ENCODE assay signal across 2 cellular contexts in the genomic region with DNA sequence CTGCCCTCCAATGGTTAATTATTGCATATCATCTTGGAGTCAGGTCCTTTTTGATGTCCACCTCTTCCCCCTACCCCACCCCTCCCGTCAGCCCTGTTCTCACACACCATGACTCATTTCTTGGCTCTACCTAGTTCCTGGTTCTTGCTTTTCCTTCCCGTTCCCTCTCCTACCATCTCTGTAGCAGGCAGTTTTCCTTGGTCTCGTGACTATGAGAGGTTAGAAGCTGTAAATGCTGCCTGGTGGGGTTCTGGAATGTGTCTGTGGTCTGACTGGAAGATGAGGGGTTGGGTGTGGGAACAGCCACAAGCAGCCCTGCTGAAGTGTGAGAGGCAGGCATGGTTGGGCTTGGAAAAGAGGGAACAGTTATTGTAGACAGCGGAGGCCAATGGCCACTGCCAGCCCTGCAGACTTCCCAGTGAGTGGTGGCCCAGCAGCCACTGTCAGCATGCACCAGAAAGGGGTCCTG.
TF ChIP-seq lines count a peak whose summit lies in the region.

No MANE protein-coding gene starts in this region.

TF ChIP-seq in GM23338, 12 proteins besides CTCF, POLR2A, EP300 and RAD21 (continues in another document):
- TF ChIP-seq, protein P1, sequence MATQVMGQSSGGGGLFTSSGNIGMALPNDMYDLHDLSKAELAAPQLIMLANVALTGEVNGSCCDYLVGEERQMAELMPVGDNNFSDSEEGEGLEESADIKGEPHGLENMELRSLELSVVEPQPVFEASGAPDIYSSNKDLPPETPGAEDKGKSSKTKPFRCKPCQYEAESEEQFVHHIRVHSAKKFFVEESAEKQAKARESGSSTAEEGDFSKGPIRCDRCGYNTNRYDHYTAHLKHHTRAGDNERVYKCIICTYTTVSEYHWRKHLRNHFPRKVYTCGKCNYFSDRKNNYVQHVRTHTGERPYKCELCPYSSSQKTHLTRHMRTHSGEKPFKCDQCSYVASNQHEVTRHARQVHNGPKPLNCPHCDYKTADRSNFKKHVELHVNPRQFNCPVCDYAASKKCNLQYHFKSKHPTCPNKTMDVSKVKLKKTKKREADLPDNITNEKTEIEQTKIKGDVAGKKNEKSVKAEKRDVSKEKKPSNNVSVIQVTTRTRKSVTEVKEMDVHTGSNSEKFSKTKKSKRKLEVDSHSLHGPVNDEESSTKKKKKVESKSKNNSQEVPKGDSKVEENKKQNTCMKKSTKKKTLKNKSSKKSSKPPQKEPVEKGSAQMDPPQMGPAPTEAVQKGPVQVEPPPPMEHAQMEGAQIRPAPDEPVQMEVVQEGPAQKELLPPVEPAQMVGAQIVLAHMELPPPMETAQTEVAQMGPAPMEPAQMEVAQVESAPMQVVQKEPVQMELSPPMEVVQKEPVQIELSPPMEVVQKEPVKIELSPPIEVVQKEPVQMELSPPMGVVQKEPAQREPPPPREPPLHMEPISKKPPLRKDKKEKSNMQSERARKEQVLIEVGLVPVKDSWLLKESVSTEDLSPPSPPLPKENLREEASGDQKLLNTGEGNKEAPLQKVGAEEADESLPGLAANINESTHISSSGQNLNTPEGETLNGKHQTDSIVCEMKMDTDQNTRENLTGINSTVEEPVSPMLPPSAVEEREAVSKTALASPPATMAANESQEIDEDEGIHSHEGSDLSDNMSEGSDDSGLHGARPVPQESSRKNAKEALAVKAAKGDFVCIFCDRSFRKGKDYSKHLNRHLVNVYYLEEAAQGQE (IDR thresholded peaks at IDR 0.05; ENCODE audit: unreplicated experiment), result no peak
- TF ChIP-seq CREB1 (CRISPR knock-in tag; IDR thresholded peaks at IDR 0.05; ENCODE audit: low read depth) (no peak), EZH2phosphoT487 (IDR thresholded peaks at IDR 0.05; ENCODE audit: unreplicated experiment) (no peak), JUNB (IDR thresholded peaks at IDR 0.05; ENCODE audit: unreplicated experiment) (no peak), ZNF114 (CRISPR knock-in tag; IDR thresholded peaks at IDR 0.05) (no peak), NANOG (IDR thresholded peaks at IDR 0.05; ENCODE audit: borderline replicate concordance) (no peak), ETS1 (IDR thresholded peaks at IDR 0.05) (no peak), STAT1 (IDR thresholded peaks at IDR 0.05; ENCODE audit: unreplicated experiment) (no peak), POLR2AphosphoS5 (IDR thresholded peaks at IDR 0.05; ENCODE audit: low read depth) (no peak), ZNF331 (CRISPR knock-in tag; IDR thresholded peaks at IDR 0.05; ENCODE audit: low read depth) (no peak), EZH2 (IDR thresholded peaks at IDR 0.05; ENCODE audit: low read depth, unreplicated experiment) (no peak)

TF ChIP-seq in SK-N-SH treated with all-trans-retinoic acid at 6 μM for 48 hours, 23 proteins besides CTCF, POLR2A, EP300 and RAD21 (continued from another document):
- TF ChIP-seq PATZ1 (CRISPR knock-in tag; IDR thresholded peaks at IDR 0.05; ENCODE audit: borderline replicate concordance), result peak; percentile 30; the same call in 1 of the 2 replicates
- TF ChIP-seq RARB (CRISPR knock-in tag; IDR thresholded peaks at IDR 0.05), result 0 out of 2 replicates have a peak, but pooled peaks have one; percentile 10
- peak; percentile 47; the same call in 1 of the 2 replicates for TF ChIP-seq ZFP3 (CRISPR knock-in tag; IDR thresholded peaks at IDR 0.05)
- TF ChIP-seq, protein P2, sequence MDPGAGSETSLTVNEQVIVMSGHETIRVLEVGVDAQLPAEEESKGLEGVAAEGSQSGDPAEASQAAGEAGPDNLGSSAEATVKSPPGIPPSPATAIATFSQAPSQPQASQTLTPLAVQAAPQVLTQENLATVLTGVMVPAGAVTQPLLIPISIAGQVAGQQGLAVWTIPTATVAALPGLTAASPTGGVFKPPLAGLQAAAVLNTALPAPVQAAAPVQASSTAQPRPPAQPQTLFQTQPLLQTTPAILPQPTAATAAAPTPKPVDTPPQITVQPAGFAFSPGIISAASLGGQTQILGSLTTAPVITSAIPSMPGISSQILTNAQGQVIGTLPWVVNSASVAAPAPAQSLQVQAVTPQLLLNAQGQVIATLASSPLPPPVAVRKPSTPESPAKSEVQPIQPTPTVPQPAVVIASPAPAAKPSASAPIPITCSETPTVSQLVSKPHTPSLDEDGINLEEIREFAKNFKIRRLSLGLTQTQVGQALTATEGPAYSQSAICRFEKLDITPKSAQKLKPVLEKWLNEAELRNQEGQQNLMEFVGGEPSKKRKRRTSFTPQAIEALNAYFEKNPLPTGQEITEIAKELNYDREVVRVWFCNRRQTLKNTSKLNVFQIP (CRISPR knock-in tag; IDR thresholded peaks at IDR 0.05; ENCODE audit: borderline replicate concordance, low read depth), result no peak
- TF ChIP-seq, protein P3, sequence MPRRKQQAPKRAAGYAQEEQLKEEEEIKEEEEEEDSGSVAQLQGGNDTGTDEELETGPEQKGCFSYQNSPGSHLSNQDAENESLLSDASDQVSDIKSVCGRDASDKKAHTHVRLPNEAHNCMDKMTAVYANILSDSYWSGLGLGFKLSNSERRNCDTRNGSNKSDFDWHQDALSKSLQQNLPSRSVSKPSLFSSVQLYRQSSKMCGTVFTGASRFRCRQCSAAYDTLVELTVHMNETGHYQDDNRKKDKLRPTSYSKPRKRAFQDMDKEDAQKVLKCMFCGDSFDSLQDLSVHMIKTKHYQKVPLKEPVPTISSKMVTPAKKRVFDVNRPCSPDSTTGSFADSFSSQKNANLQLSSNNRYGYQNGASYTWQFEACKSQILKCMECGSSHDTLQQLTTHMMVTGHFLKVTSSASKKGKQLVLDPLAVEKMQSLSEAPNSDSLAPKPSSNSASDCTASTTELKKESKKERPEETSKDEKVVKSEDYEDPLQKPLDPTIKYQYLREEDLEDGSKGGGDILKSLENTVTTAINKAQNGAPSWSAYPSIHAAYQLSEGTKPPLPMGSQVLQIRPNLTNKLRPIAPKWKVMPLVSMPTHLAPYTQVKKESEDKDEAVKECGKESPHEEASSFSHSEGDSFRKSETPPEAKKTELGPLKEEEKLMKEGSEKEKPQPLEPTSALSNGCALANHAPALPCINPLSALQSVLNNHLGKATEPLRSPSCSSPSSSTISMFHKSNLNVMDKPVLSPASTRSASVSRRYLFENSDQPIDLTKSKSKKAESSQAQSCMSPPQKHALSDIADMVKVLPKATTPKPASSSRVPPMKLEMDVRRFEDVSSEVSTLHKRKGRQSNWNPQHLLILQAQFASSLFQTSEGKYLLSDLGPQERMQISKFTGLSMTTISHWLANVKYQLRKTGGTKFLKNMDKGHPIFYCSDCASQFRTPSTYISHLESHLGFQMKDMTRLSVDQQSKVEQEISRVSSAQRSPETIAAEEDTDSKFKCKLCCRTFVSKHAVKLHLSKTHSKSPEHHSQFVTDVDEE (CRISPR knock-in tag; IDR thresholded peaks at IDR 0.05), result no peak
